1 cellular context compared by ENCODE assay signal in genomic region chr1:16229976-16230740, GRCh38.
TF ChIP-seq lines count a peak whose summit lies in the region.

No MANE protein-coding gene starts in this region.

TF ChIP-seq in HepG2, 621 proteins besides CTCF, POLR2A, EP300 and RAD21:
- TF ChIP-seq RXRA (CRISPR knock-in tag; IDR thresholded peaks at IDR 0.05) (0 out of 2 replicates have a peak, but pooled peaks have one; percentile 21), ARID5B (CRISPR knock-in tag; IDR thresholded peaks at IDR 0.05) (no peak)
TF ChIP-seq in HepG2: peak in this region for 1.
